ENCODE assay signal across 19 cellular contexts in genomic region chr19:9487016-9487415, GRCh38. TPM values are rescaled to one million over a fixed set of nuclear protein-coding genes. Genes with fewer than 3 reads are reported as not detected.
DNase-seq lines count a peak whose midpoint lies in the region; ATAC-seq, FAIRE-seq and TF ChIP-seq lines count a peak whose summit lies in the region.
"Had no signal": no experiment of that assay in that cellular context is flagged by ENCODE, and none has a peak within 500 bp of the region (broad histone marks: within the 10 kb centered on the region; RNA-seq: fewer than 3 reads in every experiment).

No MANE protein-coding gene starts in this region.

- H3K4me2 ChIP-seq in HepG2 (ENCODE audit: low read depth, low read length) (no peak overlapping the region), GM12878 (ENCODE audit: control insufficient read depth, insufficient read depth) (no peak overlapping the region)
- H3K4me2 ChIP-seq: BLaER1 had no signal

- no peak for TF ChIP-seq EP300 in HepG2 (IDR thresholded peaks at IDR 0.05; ENCODE audit: low read depth in 2 of 2, low read length in 2 of 2)
- TF ChIP-seq EP300 in HepG2 (CRISPR knock-in tag; IDR thresholded peaks at IDR 0.05; ENCODE audit: borderline replicate concordance), result no peak
- TF ChIP-seq EP300 in GM12878 (IDR thresholded peaks at IDR 0.05; ENCODE audit: borderline replicate concordance in 1 of 2, control insufficient read depth in 1 of 2, low read depth in 2 of 2, low read length in 2 of 2), result no peak

- H3K27me3 Mint-ChIP-seq in activated T-helper 2 cell treated with anti-CD3 and anti-CD28 coated beads, Interferon-gamma antibody, Interleukin-2, Interleukin-4, amounts not matched to agents 10 μg/mL and 5 μg/mL and 100 μg/mL, durations not matched to agents 14 hours and 24 hours and 36 hours (ENCODE audit: low read depth), result no peaks in the 10 kb centered on the region
- H3K27me3 Mint-ChIP-seq: CD4-positive, alpha-beta memory T cell had no signal

- H3K9ac ChIP-seq in HepG2 (ENCODE audit: insufficient read depth, low read depth, low read length) (no peak overlapping the region), GM12878 (ENCODE audit: control insufficient read depth, insufficient read depth, low read length) (no peak overlapping the region)
- H3K9ac ChIP-seq: BLaER1 had no signal

- H3K27ac ChIP-seq in HepG2 (ENCODE audit: extremely low read length, insufficient read depth, low read length) (no peak overlapping the region), right lobe of liver (no peak overlapping the region), GM12878 (ENCODE audit: control insufficient read depth, insufficient read depth) (no peak overlapping the region)
- H3K27ac ChIP-seq: BLaER1, HL-60 had no signal

- no peak for DNase-seq in HepG2 (ENCODE audit: low spot score)
- DNase-seq in right lobe of liver, result no peak
- DNase-seq in NB4 (ENCODE audit: low read depth), result peak; percentile 20
- DNase-seq in GM12878 (ENCODE audit: low read depth, low spot score), result no peak
- no peak for DNase-seq in activated CD8-positive, alpha-beta memory T cell treated with anti-CD3 and anti-CD28 coated beads, Interleukin-2, amount 50 U/mL, for 48 hours
- DNase-seq in activated T-helper 2 cell treated with anti-CD3 and anti-CD28 coated beads, Interferon-gamma antibody, Interleukin-2, Interleukin-4, amounts not matched to agents 10 μg/mL and 5 μg/mL and 100 μg/mL, durations not matched to agents 14 hours and 24 hours and 36 hours (ENCODE audit: low spot score), result no peak
- no peak for DNase-seq in activated T-cell treated with anti-CD3 and anti-CD28 coated beads for 4 hours
- DNase-seq: 8988T; CD4-positive, alpha-beta memory T cell; DMS153; DMS79; GDM1; H9 had no signal

- TF ChIP-seq POLR2A in HepG2 (IDR thresholded peaks at IDR 0.05; ENCODE audit: insufficient read depth in 1 of 2, low read depth in 2 of 2, low read length in 2 of 2) (no peak), right lobe of liver (IDR thresholded peaks at IDR 0.05) (no peak), NB4 (IDR thresholded peaks at IDR 0.05; ENCODE audit: extremely low read depth, insufficient read length) (no peak), GM12878 (IDR thresholded peaks at IDR 0.05; ENCODE audit: low read depth, low read length) (no peak)

- H3K4me3 ChIP-seq in HepG2 (replicated peaks in 1 of 3; ENCODE audit: insufficient read depth in 1 of 3, low read depth in 2 of 3, low read length in 3 of 3) (no peak overlapping the region), right lobe of liver (no peak overlapping the region), NB4 (ENCODE audit: low read depth, low read length) (no peak overlapping the region), GM12878 (no peak overlapping the region)
- H3K4me3 ChIP-seq: BLaER1 had no signal

- POLR2A ChIA-PET in HepG2 (lab: Yijun Ruan, JAX) (no interaction called here), GM12878 (lab: Charles Lee) (no interaction called here)

- ATAC-seq in HepG2, result no peak
- ATAC-seq in right lobe of liver, result no peak
- ATAC-seq in GM12878, result no peak
- ATAC-seq in HG02571 (IDR thresholded peaks at IDR 0.05; ENCODE audit: unreplicated experiment), result no peak

- RAD21 ChIA-PET in GM12878 (lab: Charles Lee; ENCODE audit: unreplicated experiment), result no interaction called here

- 0% methylated on average over 2 of the region's 2 CpGs for WGBS in HepG2 (ENCODE audit: low lambda C conversion rate)
- 50% methylated on average over 2 of the region's 2 CpGs for WGBS in right lobe of liver (ENCODE audit: insufficient coverage, low coverage, low lambda C conversion rate, missing lambda C conversion rate)
- 19% methylated on average over 2 of the region's 2 CpGs for WGBS in GM12878 (ENCODE audit: insufficient coverage, insufficient replicate concordance, low lambda C conversion rate, missing lambda C conversion rate)

- H3K9me3 Mint-ChIP-seq in activated T-helper 2 cell treated with anti-CD3 and anti-CD28 coated beads, Interferon-gamma antibody, Interleukin-2, Interleukin-4, amounts not matched to agents 10 μg/mL and 5 μg/mL and 100 μg/mL, durations not matched to agents 14 hours and 24 hours and 36 hours, result peaks cover 65% of the 10 kb centered on the region

- in situ Hi-C loops in HepG2 (cut with HindIII; ENCODE audit: extremely low pct_ligation_motif_present, low pct_unique_long_range_greater_than_20kb) (no loop called here), GM12878 (cut with MboI) (no loop called here)

- no peak overlapping the region for H3K27ac Mint-ChIP-seq in activated T-helper 2 cell treated with anti-CD3 and anti-CD28 coated beads, Interferon-gamma antibody, Interleukin-2, Interleukin-4, amounts not matched to agents 10 μg/mL and 5 μg/mL and 100 μg/mL, durations not matched to agents 14 hours and 24 hours and 36 hours
- H3K27ac Mint-ChIP-seq: CD14-positive monocyte; CD4-positive, alpha-beta memory T cell; H9 had no signal

- H2AFZ ChIP-seq in HepG2 (ENCODE audit: low read length) (no peak overlapping the region), GM12878 (ENCODE audit: control insufficient read depth, low read depth, low read length) (no peak overlapping the region)

- CTCF ChIA-PET in HepG2 (lab: Yijun Ruan, JAX; ENCODE audit: low intra/inter-chr PET ratio, low total read pairs), result no interaction called here
- CTCF ChIA-PET in GM12878 (lab: Yijun Ruan, JAX), result no interaction called here

- no peak for TF ChIP-seq CTCF in HepG2 (CRISPR knock-in tag; IDR thresholded peaks at IDR 0.05)
- no peak for TF ChIP-seq CTCF in right lobe of liver (IDR thresholded peaks at IDR 0.05)
- TF ChIP-seq CTCF in NB4 (IDR thresholded peaks at IDR 0.05; ENCODE audit: low read depth, low read length), result no peak
- no peak for TF ChIP-seq CTCF in GM12878 (IDR thresholded peaks at IDR 0.05 in 2 of 3, conservative IDR thresholded peaks at IDR 0.05 in 1 of 3; ENCODE audit: control insufficient read depth in 2 of 3, extremely low read depth in 1 of 3, insufficient read depth in 1 of 3, low read depth in 3 of 3, low read length in 3 of 3)

- no TSS peak for BruUV-seq in HepG2 (replicated peaks; lab: Mats Ljungman, UMichigan)
- BruUV-seq in GM12878 (replicated peaks; lab: Mats Ljungman, UMichigan), result no TSS peak

- SMC1A ChIA-PET in GM12878 (lab: Charles Lee; ENCODE audit: uncharacterized antibody, unreplicated experiment), result no interaction called here

- H3K36me3 ChIP-seq in HepG2 (replicated peaks in 1 of 2; ENCODE audit: control insufficient read depth in 1 of 2, insufficient read depth in 2 of 2, low read length in 2 of 2) (no peaks in the 10 kb centered on the region), right lobe of liver (no peaks in the 10 kb centered on the region), GM12878 (ENCODE audit: control insufficient read depth in 2 of 2, insufficient read depth in 2 of 2, low read length in 1 of 2) (no peaks in the 10 kb centered on the region)
- H3K36me3 ChIP-seq: BLaER1 had no signal

- no peaks in the 10 kb centered on the region for H3K36me3 Mint-ChIP-seq in activated T-helper 2 cell treated with anti-CD3 and anti-CD28 coated beads, Interferon-gamma antibody, Interleukin-2, Interleukin-4, amounts not matched to agents 10 μg/mL and 5 μg/mL and 100 μg/mL, durations not matched to agents 14 hours and 24 hours and 36 hours (ENCODE audit: low read depth)
- H3K36me3 Mint-ChIP-seq: CD14-positive monocyte had no signal

- no peaks in the 10 kb centered on the region for H3K4me1 Mint-ChIP-seq in activated T-helper 2 cell treated with anti-CD3 and anti-CD28 coated beads, Interferon-gamma antibody, Interleukin-2, Interleukin-4, amounts not matched to agents 10 μg/mL and 5 μg/mL and 100 μg/mL, durations not matched to agents 14 hours and 24 hours and 36 hours (ENCODE audit: low read depth)
- H3K4me1 Mint-ChIP-seq: CD14-positive monocyte; CD4-positive, alpha-beta memory T cell; H9 had no signal

- H3K4me1 ChIP-seq in HepG2 (ENCODE audit: insufficient read depth, low read length) (no peaks in the 10 kb centered on the region), right lobe of liver (no peaks in the 10 kb centered on the region), GM12878 (ENCODE audit: control insufficient read depth, insufficient read depth, low read length) (no peaks in the 10 kb centered on the region)
- H3K4me1 ChIP-seq: BLaER1 had no signal

- TF ChIP-seq RAD21 in HepG2 (CRISPR knock-in tag; IDR thresholded peaks at IDR 0.05), result no peak
- TF ChIP-seq RAD21 in GM12878 (IDR thresholded peaks at IDR 0.05; ENCODE audit: insufficient read depth, low read depth, low read length), result no peak

- no peaks in the 10 kb centered on the region for H4K20me1 ChIP-seq in HepG2 (ENCODE audit: insufficient read depth, low read length)
- no peaks in the 10 kb centered on the region for H4K20me1 ChIP-seq in GM12878 (ENCODE audit: control insufficient read depth, insufficient read depth)
- H4K20me1 ChIP-seq: BLaER1 had no signal

- peaks cover 58% of the 10 kb centered on the region for H3K9me3 ChIP-seq in HepG2 (ENCODE audit: low read length)
- peaks cover 0 to 14% (median 0%) of the 10 kb centered on the region in 4 donors for H3K9me3 ChIP-seq in right lobe of liver
- H3K9me3 ChIP-seq in GM12878 (replicated peaks; ENCODE audit: control insufficient read depth, insufficient read depth, low read length), result no peaks in the 10 kb centered on the region; the same call in 2 of the 3 replicates

- no peak overlapping the region for H3K4me3 Mint-ChIP-seq in activated T-helper 2 cell treated with anti-CD3 and anti-CD28 coated beads, Interferon-gamma antibody, Interleukin-2, Interleukin-4, amounts not matched to agents 10 μg/mL and 5 μg/mL and 100 μg/mL, durations not matched to agents 14 hours and 24 hours and 36 hours (ENCODE audit: low read depth)
- H3K4me3 Mint-ChIP-seq: CD14-positive monocyte; CD4-positive, alpha-beta memory T cell; H9 had no signal

- intact Hi-C loops in HepG2 (cut with micrococcal nuclease; ENCODE audit: unreplicated experiment) (no loop called here), right lobe of liver (cut with DNase I) (no loop called here), GM12878 (cut with micrococcal nuclease; ENCODE audit: unreplicated experiment) (no loop called here)
- intact Hi-C loops in activated T-helper 2 cell treated with anti-CD3 and anti-CD28 coated beads, Interferon-gamma antibody, Interleukin-2, Interleukin-4, amounts not matched to agents 10 μg/mL and 5 μg/mL and 100 μg/mL, durations not matched to agents 14 hours and 24 hours and 36 hours (cut with micrococcal nuclease), result no loop called here

- no peaks in the 10 kb centered on the region for H3K27me3 ChIP-seq in HepG2 (ENCODE audit: control insufficient read depth in 1 of 2, insufficient read depth in 2 of 2, low read length in 2 of 2)
- H3K27me3 ChIP-seq in right lobe of liver, result no peaks in the 10 kb centered on the region
- no peaks in the 10 kb centered on the region for H3K27me3 ChIP-seq in GM12878 (replicated peaks in 1 of 2; ENCODE audit: control insufficient read depth in 2 of 2, insufficient read depth in 2 of 2, low read length in 1 of 2)
- H3K27me3 ChIP-seq: BLaER1 had no signal

- FAIRE-seq in HepG2 (lab: Jason Lieb, UNC) (no peak), GM12878 (lab: Jason Lieb, UNC) (no peak)
- FAIRE-seq: H1, HTR-8/SVneo had no signal

- H3K79me2 ChIP-seq in HepG2 (ENCODE audit: insufficient read depth, low read length), result no peaks in the 10 kb centered on the region
- H3K79me2 ChIP-seq in GM12878 (ENCODE audit: control insufficient read depth, insufficient read depth, low read length), result no peaks in the 10 kb centered on the region

RNA-seq across cellular contexts. Expression of gene ZNF560, which starts 11.4 kb away (rescaled TPM):
- total RNA-seq in HepG2 (2016; rRNA removed; fragmentation: Illumina TruSeq; extraction: Trizol), result not detected in 2 replicates
- not detected in 2 replicates for total RNA-seq in HepG2 (2016; cell fraction: cytosol; rRNA removed; fragmentation: Illumina TruSeq; extraction: Trizol; ENCODE audit: low read depth)
- total RNA-seq in HepG2 (2016; cell fraction: insoluble cytoplasmic fraction; rRNA removed; fragmentation: Illumina TruSeq; extraction: Trizol), result not detected in 2 replicates
- not detected in 2 replicates for total RNA-seq in HepG2 (2016; cell fraction: membrane; rRNA removed; fragmentation: Illumina TruSeq; extraction: Trizol)
- not detected in 2 replicates for total RNA-seq in HepG2 (2016; cell fraction: nucleus; rRNA removed; fragmentation: Illumina TruSeq; extraction: Trizol)
- 0.04 TPM in 1 of 2 replicates, not detected in the other for polyA plus RNA-seq in HepG2 (2011; rRNA removed)
- polyA plus RNA-seq in HepG2 (2011; cell fraction: cytosol; rRNA removed), result not detected in 2 replicates
- polyA plus RNA-seq in HepG2 (2011; cell fraction: nucleus; rRNA removed), result 0.14 TPM in 1 of 2 replicates, not detected in the other
- polyA plus RNA-seq in HepG2 (2012), result not detected in 2 replicates
- not detected in 2 replicates for polyA plus RNA-seq in HepG2 (2016; cell fraction: cytosol; fragmentation: Illumina TruSeq; extraction: Trizol; ENCODE audit: low read depth)
- polyA plus RNA-seq in HepG2 (2016; cell fraction: insoluble cytoplasmic fraction; fragmentation: Illumina TruSeq; extraction: Trizol; ENCODE audit: low read depth), result not detected in 2 replicates
- not detected in 2 replicates for polyA plus RNA-seq in HepG2 (2016; cell fraction: membrane; fragmentation: Illumina TruSeq; extraction: Trizol; ENCODE audit: low read depth)
- not detected in 2 replicates for polyA plus RNA-seq in HepG2 (2016; cell fraction: nucleus; fragmentation: Illumina TruSeq; extraction: Trizol; ENCODE audit: insufficient read depth, low read depth)
- polyA minus RNA-seq in HepG2 (2011; rRNA and poly(A)+ RNA removed; ENCODE audit: low replicate concordance), result not detected in 2 replicates
- polyA minus RNA-seq in HepG2 (2011; cell fraction: cytosol; rRNA and poly(A)+ RNA removed), result not detected in 2 replicates
- polyA minus RNA-seq in HepG2 (2011; cell fraction: nucleus; rRNA and poly(A)+ RNA removed), result not detected in 2 replicates
- not detected for total RNA-seq in right lobe of liver
- not detected in 2 replicates for total RNA-seq in GM12878 (2013; cell fraction: nucleolus; rRNA removed)
- total RNA-seq in GM12878 (2014; rRNA removed), result not detected in 2 replicates
- not detected in 2 replicates for total RNA-seq in GM12878 (2014; rRNA removed; fragmentation: Illumina TruSeq; extraction: Trizol)
- total RNA-seq in GM12878 (2021), result 0.10 and 0.29 TPM in 2 replicates
- polyA plus RNA-seq in GM12878 (2011; ENCODE audit: low read depth), result not detected
- polyA plus RNA-seq in GM12878 (2011; rRNA removed), result not detected in 2 replicates
- not detected in 2 replicates for polyA plus RNA-seq in GM12878 (2011; cell fraction: cytosol; rRNA removed)
- polyA plus RNA-seq in GM12878 (2011; cell fraction: nucleus; rRNA removed), result not detected in 2 replicates
- 0.10 TPM in 1 of 2 replicates, not detected in the other for polyA plus RNA-seq in GM12878 (2012)
- not detected in 2 replicates for polyA plus RNA-seq in GM12878 (2014; fragmentation: Illumina TruSeq; extraction: Trizol)
- polyA plus RNA-seq in GM12878 (2014; fragmentation: Nextera tagmentation; extraction: Ambion mirVana), result under 1 TPM; 0.08 to 0.13 TPM
- polyA plus RNA-seq in GM12878 (2014; rRNA removed), result 0.03 TPM in 1 of 2 replicates, not detected in the other
- polyA plus RNA-seq in GM12878 (2016; fragmentation: Nextera tagmentation; extraction: Ambion mirVana), result under 1 TPM; 0.11 to 0.16 TPM
- not detected in 2 replicates for polyA minus RNA-seq in GM12878 (2011; rRNA and poly(A)+ RNA removed)
- polyA minus RNA-seq in GM12878 (2011; cell fraction: cytosol; rRNA and poly(A)+ RNA removed), result not detected in 2 replicates
- polyA minus RNA-seq in GM12878 (2011; cell fraction: nucleus; rRNA and poly(A)+ RNA removed), result not detected in 2 replicates
- not detected in 2 replicates for total RNA-seq in activated T-helper 2 cell treated with anti-CD3 and anti-CD28 coated beads, Interferon-gamma antibody, Interleukin-2, Interleukin-4, amounts not matched to agents 10 μg/mL and 5 μg/mL and 100 μg/mL, durations not matched to agents 14 hours and 24 hours and 36 hours
- total RNA-seq: CD4-positive, alpha-beta memory T cell; H1; H9 had no signal
- polyA plus RNA-seq: CD14-positive monocyte; CD4-positive, alpha-beta memory T cell had no signal

RNA-seq across cellular contexts. Expression of gene ZNF426, which starts 51.4 kb away (rescaled TPM):
- total RNA-seq in HepG2 (2016; rRNA removed; fragmentation: Illumina TruSeq; extraction: Trizol), result 14.9 and 20.6 TPM in 2 replicates
- 1.9 TPM in 2 replicates for total RNA-seq in HepG2 (2016; cell fraction: cytosol; rRNA removed; fragmentation: Illumina TruSeq; extraction: Trizol; ENCODE audit: low read depth)
- total RNA-seq in HepG2 (2016; cell fraction: insoluble cytoplasmic fraction; rRNA removed; fragmentation: Illumina TruSeq; extraction: Trizol), result 13.9 and 20.1 TPM in 2 replicates
- total RNA-seq in HepG2 (2016; cell fraction: membrane; rRNA removed; fragmentation: Illumina TruSeq; extraction: Trizol), result 6.3 and 6.5 TPM in 2 replicates
- 10.9 and 12.6 TPM in 2 replicates for total RNA-seq in HepG2 (2016; cell fraction: nucleus; rRNA removed; fragmentation: Illumina TruSeq; extraction: Trizol)
- 3.8 and 4.0 TPM in 2 replicates for polyA plus RNA-seq in HepG2 (2011; rRNA removed)
- 2.3 and 3.0 TPM in 2 replicates for polyA plus RNA-seq in HepG2 (2011; cell fraction: cytosol; rRNA removed)
- 3.2 and 4.7 TPM in 2 replicates for polyA plus RNA-seq in HepG2 (2011; cell fraction: nucleus; rRNA removed)
- polyA plus RNA-seq in HepG2 (2012), result 3.5 and 4.5 TPM in 2 replicates
- polyA plus RNA-seq in HepG2 (2016; cell fraction: cytosol; fragmentation: Illumina TruSeq; extraction: Trizol; ENCODE audit: low read depth), result 0.40 and 0.57 TPM in 2 replicates
- polyA plus RNA-seq in HepG2 (2016; cell fraction: insoluble cytoplasmic fraction; fragmentation: Illumina TruSeq; extraction: Trizol; ENCODE audit: low read depth), result 6.6 and 7.9 TPM in 2 replicates
- 1.2 and 1.7 TPM in 2 replicates for polyA plus RNA-seq in HepG2 (2016; cell fraction: membrane; fragmentation: Illumina TruSeq; extraction: Trizol; ENCODE audit: low read depth)
- polyA plus RNA-seq in HepG2 (2016; cell fraction: nucleus; fragmentation: Illumina TruSeq; extraction: Trizol; ENCODE audit: insufficient read depth, low read depth), result 8.5 and 9.6 TPM in 2 replicates
- 7.1 and 7.9 TPM in 2 replicates for polyA minus RNA-seq in HepG2 (2011; rRNA and poly(A)+ RNA removed; ENCODE audit: low replicate concordance)
- 6.6 and 7.6 TPM in 2 replicates for polyA minus RNA-seq in HepG2 (2011; cell fraction: cytosol; rRNA and poly(A)+ RNA removed)
- polyA minus RNA-seq in HepG2 (2011; cell fraction: nucleus; rRNA and poly(A)+ RNA removed), result 15.1 and 16.7 TPM in 2 replicates
- 1 to 10 TPM; 2.3 to 4.4 (median 2.5) TPM for total RNA-seq in right lobe of liver
- total RNA-seq in GM12878 (2013; cell fraction: nucleolus; rRNA removed), result 12.2 and 14.0 TPM in 2 replicates
- 7.1 and 8.6 TPM in 2 replicates for total RNA-seq in GM12878 (2014; rRNA removed)
- total RNA-seq in GM12878 (2014; rRNA removed; fragmentation: Illumina TruSeq; extraction: Trizol), result 10.0 and 10.5 TPM in 2 replicates
- total RNA-seq in GM12878 (2021), result 10.1 and 11.3 TPM in 2 replicates
- polyA plus RNA-seq in GM12878 (2011; ENCODE audit: low read depth), result 3.1 TPM
- 3.0 and 4.0 TPM in 2 replicates for polyA plus RNA-seq in GM12878 (2011; rRNA removed)
- 1.4 and 1.7 TPM in 2 replicates for polyA plus RNA-seq in GM12878 (2011; cell fraction: cytosol; rRNA removed)
- polyA plus RNA-seq in GM12878 (2011; cell fraction: nucleus; rRNA removed), result 1.9 and 2.4 TPM in 2 replicates
- polyA plus RNA-seq in GM12878 (2012), result 4.5 and 4.7 TPM in 2 replicates
- polyA plus RNA-seq in GM12878 (2014; fragmentation: Illumina TruSeq; extraction: Trizol), result 6.3 and 6.5 TPM in 2 replicates
- polyA plus RNA-seq in GM12878 (2014; fragmentation: Nextera tagmentation; extraction: Ambion mirVana), result 1 to 10 TPM; 3.5 TPM
- polyA plus RNA-seq in GM12878 (2014; rRNA removed), result 3.0 and 3.8 TPM in 2 replicates
- polyA plus RNA-seq in GM12878 (2016; fragmentation: Nextera tagmentation; extraction: Ambion mirVana), result 1 to 10 TPM; 8.3 to 9.2 TPM
- polyA minus RNA-seq in GM12878 (2011; rRNA and poly(A)+ RNA removed), result 7.1 and 12.2 TPM in 2 replicates
- 2.2 and 2.7 TPM in 2 replicates for polyA minus RNA-seq in GM12878 (2011; cell fraction: cytosol; rRNA and poly(A)+ RNA removed)
- polyA minus RNA-seq in GM12878 (2011; cell fraction: nucleus; rRNA and poly(A)+ RNA removed), result 2.4 and 3.3 TPM in 2 replicates
- total RNA-seq in activated T-helper 2 cell treated with anti-CD3 and anti-CD28 coated beads, Interferon-gamma antibody, Interleukin-2, Interleukin-4, amounts not matched to agents 10 μg/mL and 5 μg/mL and 100 μg/mL, durations not matched to agents 14 hours and 24 hours and 36 hours, result 10.4 and 10.5 TPM in 2 replicates

RNA-seq across cellular contexts. Expression of gene ZNF266, which starts 51.6 kb away (rescaled TPM):
- total RNA-seq in HepG2 (2016; rRNA removed; fragmentation: Illumina TruSeq; extraction: Trizol) (12.8 and 19.8 TPM in 2 replicates), right lobe of liver (1 to 10 TPM; 4.7 to 8.5 (median 5.6) TPM), GM12878 (2014; rRNA removed) (25.0 and 30.5 TPM in 2 replicates), GM12878 (2014; rRNA removed; fragmentation: Illumina TruSeq; extraction: Trizol) (25.0 and 27.3 TPM in 2 replicates), GM12878 (2021) (29.9 and 30.9 TPM in 2 replicates)
- total RNA-seq in HepG2 (2016; cell fraction: cytosol; rRNA removed; fragmentation: Illumina TruSeq; extraction: Trizol; ENCODE audit: low read depth), result 3.4 and 3.9 TPM in 2 replicates
- total RNA-seq in HepG2 (2016; cell fraction: insoluble cytoplasmic fraction; rRNA removed; fragmentation: Illumina TruSeq; extraction: Trizol), result 13.8 and 18.1 TPM in 2 replicates
- total RNA-seq in HepG2 (2016; cell fraction: membrane; rRNA removed; fragmentation: Illumina TruSeq; extraction: Trizol), result 5.1 and 5.3 TPM in 2 replicates
- total RNA-seq in HepG2 (2016; cell fraction: nucleus; rRNA removed; fragmentation: Illumina TruSeq; extraction: Trizol), result 32.1 and 33.5 TPM in 2 replicates
- polyA plus RNA-seq in HepG2 (2011; rRNA removed) (20.8 TPM in 2 replicates), GM12878 (2011; rRNA removed) (67.7 and 89.1 TPM in 2 replicates), GM12878 (2014; fragmentation: Illumina TruSeq; extraction: Trizol) (34.4 and 48.2 TPM in 2 replicates), GM12878 (2014; fragmentation: Nextera tagmentation; extraction: Ambion mirVana) (10 to 100 TPM in 1 of 2 experiments, 1 to 10 TPM in 1; 7.7 to 11.8 TPM), GM12878 (2014; rRNA removed) (32.8 and 40.2 TPM in 2 replicates), GM12878 (2016; fragmentation: Nextera tagmentation; extraction: Ambion mirVana) (10 to 100 TPM; 15.2 to 15.8 TPM)
- polyA plus RNA-seq in HepG2 (2011; cell fraction: cytosol; rRNA removed), result 4.2 and 5.2 TPM in 2 replicates
- 98.9 and 109 TPM in 2 replicates for polyA plus RNA-seq in HepG2 (2011; cell fraction: nucleus; rRNA removed)
- 20.2 and 21.8 TPM in 2 replicates for polyA plus RNA-seq in HepG2 (2012)
- polyA plus RNA-seq in HepG2 (2016; cell fraction: cytosol; fragmentation: Illumina TruSeq; extraction: Trizol; ENCODE audit: low read depth), result 0.60 and 0.79 TPM in 2 replicates
- polyA plus RNA-seq in HepG2 (2016; cell fraction: insoluble cytoplasmic fraction; fragmentation: Illumina TruSeq; extraction: Trizol; ENCODE audit: low read depth), result 10.9 and 11.2 TPM in 2 replicates
- polyA plus RNA-seq in HepG2 (2016; cell fraction: membrane; fragmentation: Illumina TruSeq; extraction: Trizol; ENCODE audit: low read depth), result 1.9 and 2.1 TPM in 2 replicates
- 110 and 114 TPM in 2 replicates for polyA plus RNA-seq in HepG2 (2016; cell fraction: nucleus; fragmentation: Illumina TruSeq; extraction: Trizol; ENCODE audit: insufficient read depth, low read depth)
- 6.9 and 7.6 TPM in 2 replicates for polyA minus RNA-seq in HepG2 (2011; rRNA and poly(A)+ RNA removed; ENCODE audit: low replicate concordance)
- 3.4 and 4.1 TPM in 2 replicates for polyA minus RNA-seq in HepG2 (2011; cell fraction: cytosol; rRNA and poly(A)+ RNA removed)
- 49.3 and 56.8 TPM in 2 replicates for polyA minus RNA-seq in HepG2 (2011; cell fraction: nucleus; rRNA and poly(A)+ RNA removed)
- 77.6 and 79.9 TPM in 2 replicates for total RNA-seq in GM12878 (2013; cell fraction: nucleolus; rRNA removed)
- 30.8 TPM for polyA plus RNA-seq in GM12878 (2011; ENCODE audit: low read depth)
- 25.8 and 27.1 TPM in 2 replicates for polyA plus RNA-seq in GM12878 (2011; cell fraction: cytosol; rRNA removed)
- 208 and 263 TPM in 2 replicates for polyA plus RNA-seq in GM12878 (2011; cell fraction: nucleus; rRNA removed)
- polyA plus RNA-seq in GM12878 (2012), result 35.5 and 42.3 TPM in 2 replicates
- 31.0 and 34.3 TPM in 2 replicates for polyA minus RNA-seq in GM12878 (2011; rRNA and poly(A)+ RNA removed)
- polyA minus RNA-seq in GM12878 (2011; cell fraction: cytosol; rRNA and poly(A)+ RNA removed), result 6.1 and 7.9 TPM in 2 replicates
- 38.0 and 41.1 TPM in 2 replicates for polyA minus RNA-seq in GM12878 (2011; cell fraction: nucleus; rRNA and poly(A)+ RNA removed)
- 26.5 and 27.3 TPM in 2 replicates for total RNA-seq in activated T-helper 2 cell treated with anti-CD3 and anti-CD28 coated beads, Interferon-gamma antibody, Interleukin-2, Interleukin-4, amounts not matched to agents 10 μg/mL and 5 μg/mL and 100 μg/mL, durations not matched to agents 14 hours and 24 hours and 36 hours

Comparison
In these comparisons a context has a peak if more than half of its experiments do, and no peak if none do; other contexts are left out.
1. Of the 75 proteins assayed by ChIP-seq in both HepG2 and GM12878: peak only in HepG2: none; only in GM12878: CBX5; in both: none; in neither: 74.